In genomic region chr4:70133473-70133872, GRCh38 we compare ENCODE assay signal across 21 cellular contexts. TPM values are rescaled to one million over a fixed set of nuclear protein-coding genes. Genes with fewer than 3 reads are reported as not detected.
A peak's percentile ranks its signal among the peaks of the same experiment; 100 is the strongest.
DNase-seq lines count a peak whose midpoint lies in the region; ATAC-seq and TF ChIP-seq lines count a peak whose summit lies in the region.
"Had no signal": no experiment of that assay in that cellular context is flagged by ENCODE, and none has a peak within 500 bp of the region (broad histone marks: within the 10 kb centered on the region; RNA-seq: fewer than 3 reads in every experiment).

No MANE protein-coding gene starts in this region.

- no peaks in the 10 kb centered on the region for H3K4me1 Mint-ChIP-seq in chondrocyte (ENCODE audit: low read depth)
- H3K4me1 Mint-ChIP-seq: CD4-positive, CD25-positive, alpha-beta regulatory T cell; CD8-positive, alpha-beta memory T cell; IgD-negative memory B cell had no signal

- no peak overlapping the region for H2AK5ac ChIP-seq in mesendoderm (ENCODE audit: low read length)

- no peak overlapping the region for H3K4me3 Mint-ChIP-seq in chondrocyte (ENCODE audit: unreplicated experiment)
- H3K4me3 Mint-ChIP-seq: CD4-positive, CD25-positive, alpha-beta regulatory T cell; CD8-positive, alpha-beta memory T cell; IgD-negative memory B cell had no signal

- H3K9ac ChIP-seq in mesendoderm (ENCODE audit: low read length): no peak overlapping the region

- H2BK15ac ChIP-seq in mesendoderm (replicated peaks; ENCODE audit: low read depth): no peak overlapping the region

- H3K56ac ChIP-seq in mesendoderm (ENCODE audit: low read length): no peak overlapping the region

- TF ChIP-seq CTCF in chondrocyte (IDR thresholded peaks at IDR 0.05): no peak
- TF ChIP-seq CTCF in testis (IDR thresholded peaks at IDR 0.05): no peak

- H3K79me1 ChIP-seq in mesendoderm (ENCODE audit: low read length): no peaks in the 10 kb centered on the region

- no peak overlapping the region for H4K8ac ChIP-seq in mesendoderm (ENCODE audit: low read depth, low read length)

- H3K79me2 ChIP-seq in mesendoderm (ENCODE audit: control insufficient read depth, insufficient read depth, low read length): no peaks in the 10 kb centered on the region

- H3K18ac ChIP-seq in mesendoderm (ENCODE audit: low read length): no peak overlapping the region

- H3K9me3 ChIP-seq in testis: no peaks in the 10 kb centered on the region
- H3K9me3 ChIP-seq: BE2C had no signal

- H3K27ac ChIP-seq in mesendoderm (ENCODE audit: low read depth, low read length) (no peak overlapping the region), testis (no peak overlapping the region)

- no peak for ATAC-seq in HG02885 (IDR thresholded peaks at IDR 0.05; ENCODE audit: poor library complexity, unreplicated experiment)
- ATAC-seq: GM12878, HepG2 had no signal

- H3K23ac ChIP-seq in mesendoderm (ENCODE audit: low read length): no peak overlapping the region

- intact Hi-C loops in testis (cut with DNase I; ENCODE audit: low total_unique reads): no loop called here

- H3K36me3 Mint-ChIP-seq in chondrocyte (ENCODE audit: low read depth): no peaks in the 10 kb centered on the region
- H3K36me3 Mint-ChIP-seq: CD4-positive, CD25-positive, alpha-beta regulatory T cell; CD8-positive, alpha-beta memory T cell; IgD-negative memory B cell had no signal

- peaks cover 3% of the 10 kb centered on the region for H3K27me3 Mint-ChIP-seq in chondrocyte (ENCODE audit: low read depth)
- H3K27me3 Mint-ChIP-seq: CD4-positive, CD25-positive, alpha-beta regulatory T cell; CD8-positive, alpha-beta memory T cell; IgD-negative memory B cell had no signal

- no peak for TF ChIP-seq POLR2A in testis (IDR thresholded peaks at IDR 0.05)

- H3K4me1 ChIP-seq in mesendoderm (ENCODE audit: control insufficient read depth, low read depth, low read length): no peaks in the 10 kb centered on the region
- H3K4me1 ChIP-seq in testis: no peaks in the 10 kb centered on the region
- H3K4me1 ChIP-seq: BE2C had no signal

- H3K36me3 ChIP-seq in mesendoderm (ENCODE audit: control insufficient read depth, insufficient read depth, low read length): no peaks in the 10 kb centered on the region
- no peaks in the 10 kb centered on the region for H3K36me3 ChIP-seq in testis (ENCODE audit: low read depth, missing control alignments)
- H3K36me3 ChIP-seq: BE2C had no signal

- no peak overlapping the region for H3K4me2 ChIP-seq in mesendoderm (ENCODE audit: low read length)

- H4K5ac ChIP-seq in mesendoderm (ENCODE audit: low read length): no peak overlapping the region

- H2BK5ac ChIP-seq in mesendoderm (ENCODE audit: low read length): no peak overlapping the region

- no peak overlapping the region for H3K4me3 ChIP-seq in mesendoderm (ENCODE audit: low read length)
- H3K4me3 ChIP-seq in testis: peak overlapping the region in 1 of 2 donors; percentile 15
- H3K4me3 ChIP-seq: GM12878 had no signal

- DNase-seq in Daoy (ENCODE audit: low read depth) (peak; percentile 1), chondrocyte (ENCODE audit: low spot score) (peak; percentile 52), mesendoderm (peak; percentile 14), testis (peak; percentile 19), D341Med (ENCODE audit: low spot score) (no peak), NCI-H774 (lab: John Stamatoyannopoulos, UW) (no peak)
- DNase-seq: BE2C; C1 segment of cervical spinal cord; CD4-positive, CD25-positive, alpha-beta regulatory T cell; CD8-positive, alpha-beta memory T cell; COR-L47; DMS79 treated with DMSO at 0.1 percent for 48 hours; EL; HCEC 1CT; KBM-7 had no signal

- H3K9me3 Mint-ChIP-seq in chondrocyte (ENCODE audit: low read depth): no peaks in the 10 kb centered on the region
- H3K9me3 Mint-ChIP-seq: IgD-negative memory B cell had no signal

- H2BK120ac ChIP-seq in mesendoderm (ENCODE audit: low read depth, low read length): no peak overlapping the region

- H3K27ac Mint-ChIP-seq in chondrocyte (ENCODE audit: unreplicated experiment): no peak overlapping the region
- H3K27ac Mint-ChIP-seq: CD4-positive, CD25-positive, alpha-beta regulatory T cell; CD8-positive, alpha-beta memory T cell; IgD-negative memory B cell had no signal

- no peak overlapping the region for H3K4ac ChIP-seq in mesendoderm (ENCODE audit: low read depth, low read length)

- no peaks in the 10 kb centered on the region for H3K27me3 ChIP-seq in mesendoderm (ENCODE audit: insufficient read depth, low read length, poor library complexity)
- H3K27me3 ChIP-seq in testis: no peaks in the 10 kb centered on the region
- H3K27me3 ChIP-seq: BE2C had no signal

- no CpG with 5 or more reads among the region's 15 CpGs for WGBS in mesendoderm (ENCODE audit: extremely low coverage, insufficient coverage, low lambda C conversion rate)
- WGBS in testis, 2 donors: 43 to 50% methylated on average over 15 of the region's 15 CpGs

RNA-seq across cellular contexts. Expression of gene PRR27, which starts 20.6 kb away (rescaled TPM):
- not detected in 2 replicates for total RNA-seq in Daoy (2014; rRNA removed; shearing (Covaris generic))
- total RNA-seq in chondrocyte: not detected in 3 replicates
- not detected for polyA plus RNA-seq in mesendoderm (2013, experiment 1 of 2)
- not detected for polyA plus RNA-seq in mesendoderm (2013, experiment 2 of 2)
- 1 to 10 TPM in 1 of 2 donors, under 1 TPM in 1; 0.87 to 2.2 TPM for total RNA-seq in testis
- polyA plus RNA-seq in testis (ENCODE audit: insufficient read depth, low read depth, low replicate concordance): 3.5 TPM
- total RNA-seq: A172; CD4-positive, CD25-positive, alpha-beta regulatory T cell; CD8-positive, alpha-beta memory T cell; G401; GM12878; HepG2 had no signal
- polyA plus RNA-seq: CD4-positive, CD25-positive, alpha-beta regulatory T cell; CD8-positive, alpha-beta memory T cell; GM12878; HepG2; IgD-negative memory B cell had no signal

Comparison
In these comparisons a context has a peak if more than half of its experiments do, and no peak if none do; other contexts are left out.
1. DNase-seq: peak in Daoy (single experiment), chondrocyte (single experiment), mesendoderm (single experiment) and testis (single experiment); none in D341Med (single experiment) and NCI-H774 (single experiment).